8 cellular contexts compared by ENCODE assay signal in genomic region chr1:37765937-37766664, GRCh38. TPM values are rescaled to one million over a fixed set of nuclear protein-coding genes. Genes with fewer than 3 reads are reported as not detected.
DNase-seq lines count a peak whose midpoint lies in the region; ATAC-seq lines count a peak whose summit lies in the region.

No MANE protein-coding gene starts in this region.

- no peak for ATAC-seq in HG03108 (IDR thresholded peaks at IDR 0.05; ENCODE audit: unreplicated experiment)
- ATAC-seq in GM19455 (IDR thresholded peaks at IDR 0.05; ENCODE audit: unreplicated experiment) = no peak

- DNase-seq in NCI-H1417 (lab: John Stamatoyannopoulos, UW) = peak; percentile 7 to 62 (median 57)
- DNase-seq in NCI-H1417 treated with DMSO at 0.1 percent for 48 hours (lab: John Stamatoyannopoulos, UW) = no peak
- peak; percentile 23 for DNase-seq in MV-4-11 (lab: John Stamatoyannopoulos, UW)
- DNase-seq in activated CD4-positive, alpha-beta T cell treated with anti-CD3 and anti-CD28 coated beads, Interleukin-2, amount 50 U/mL, for 48 hours = peak; percentile 17 to 38
- DNase-seq in myocyte (ENCODE audit: low read depth) = peak; percentile 3
- no peak for DNase-seq in LoVo (ENCODE audit: low spot score)

RNA-seq across cellular contexts. Expression of gene EPHA10, which starts 1.2 kb away (rescaled TPM):
- total RNA-seq in myocyte = not detected in 2 replicates
- not detected for polyA plus RNA-seq in myocyte (2012)

RNA-seq across cellular contexts. Expression of gene MANEAL, which starts 27.5 kb away (rescaled TPM):
- total RNA-seq in myocyte = 10.6 and 10.8 TPM in 2 replicates
- polyA plus RNA-seq in myocyte (2012) = 5.0 TPM

RNA-seq across cellular contexts. Expression of gene C1orf122, which starts 41.5 kb away (rescaled TPM):
- total RNA-seq in myocyte = 113 and 140 TPM in 2 replicates
- 85.3 TPM for polyA plus RNA-seq in myocyte (2012)

RNA-seq across cellular contexts. Expression of gene YRDC, which starts 41.9 kb away (rescaled TPM):
- 12.3 and 15.3 TPM in 2 replicates for total RNA-seq in myocyte
- polyA plus RNA-seq in myocyte (2012) = 14.0 TPM

Comparison
In these comparisons a context has a peak if more than half of its experiments do, and no peak if none do; other contexts are left out.
1. DNase-seq: peak in NCI-H1417 (3 of 3), MV-4-11 (single experiment), activated CD4-positive, alpha-beta T cell treated with anti-CD3 and anti-CD28 coated beads, Interleukin-2, amount 50 U/mL, for 48 hours (2 of 2) and myocyte (single experiment); none in NCI-H1417 treated with DMSO at 0.1 percent for 48 hours (single experiment) and LoVo (single experiment).